ENCODE assay signal across 27 cellular contexts in the genomic region with DNA sequence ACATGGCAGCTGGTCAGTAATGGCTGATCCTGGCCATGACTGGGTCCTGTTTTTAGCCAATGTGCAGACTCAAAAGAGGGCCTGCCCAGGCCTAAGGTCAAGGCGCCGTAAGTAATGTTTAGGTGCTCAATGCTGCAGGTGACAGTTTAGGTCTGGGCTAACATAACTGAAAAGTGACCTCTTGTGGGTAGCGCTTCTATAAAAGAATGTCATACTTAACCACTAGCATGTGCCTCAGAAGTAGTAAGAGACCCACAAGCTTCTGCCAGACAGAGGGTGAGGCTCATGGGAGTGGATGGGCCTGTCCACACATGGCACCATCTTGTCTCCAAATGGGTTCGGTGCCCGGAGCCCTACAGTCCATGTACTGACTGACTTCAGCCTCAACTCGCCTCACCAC.
"Had no signal": no experiment of that assay in that cellular context is flagged by ENCODE, and none has a peak within 500 bp of the region (broad histone marks: within the 10 kb centered on the region; RNA-seq: fewer than 3 reads in every experiment).

No MANE protein-coding gene starts in this region.

- DNase-seq: activated B cell treated with CpG ODN at 0.5 μM for 24 hours; activated CD4-positive, alpha-beta T cell treated with anti-CD3 and anti-CD28 coated beads for 1 hour; activated CD4-positive, alpha-beta T cell treated with anti-CD3 and anti-CD28 coated beads, Interleukin-2, amount 10 ng/mL, durations not matched to agents 24 days and 14 days; activated CD4-positive, alpha-beta T cell treated with anti-CD3 and anti-CD28 coated beads, Interleukin-2, amount 50 U/mL, for 48 hours; activated CD8-positive, alpha-beta memory T cell treated with anti-CD3 and anti-CD28 coated beads for 24 hours; activated effector memory CD4-positive, alpha-beta T cell treated with anti-CD3 and anti-CD28 coated beads, Interleukin-2, amount 50 U/mL, for 16 hours; activated naive CD4-positive, alpha-beta T cell treated with Interleukin-2 at 50 U/mL for 16 hours; activated naive CD8-positive, alpha-beta T cell treated with anti-CD3 and anti-CD28 coated beads, Interleukin-2, amount 50 U/mL, for 24 hours; activated T-cell treated with anti-CD3 and anti-CD28 coated beads, Interleukin-2, amount 50 U/mL, for 4 hours; amniotic stem cell; body of pancreas; central memory CD4-positive, alpha-beta T cell; NCI-H1048; NCI-H1417 treated with DMSO at 0.1 percent for 48 hours; NCI-H1694; NCI-H2029 treated with DMSO at 0.1 percent for 48 hours; NCI-H345; NCI-H510A; NCI-H526 treated with DMSO at 0.1 percent for 48 hours; NCI-H82; NK-92 treated with Interleukin-12 subunit alpha and Interleukin-12 subunit beta, amount 100 ng/mL, for 24 hours; PC-3; SHP77 treated with DMSO at 0.1 percent for 48 hours; T-helper 17 cell; T-helper 9 cell had no signal

- ATAC-seq: activated naive CD4-positive, alpha-beta T cell treated with anti-CD3 and anti-CD28 coated beads, Interleukin-2, amount 50 U/mL, for 72 hours; activated naive CD8-positive, alpha-beta T cell treated with anti-CD3 and anti-CD28 coated beads, Interleukin-2, amount 50 U/mL, for 24 hours; activated T-cell treated with anti-CD3 and anti-CD28 coated beads, Interleukin-2, amount 50 U/mL, for 4 hours; body of pancreas; PC-3; T-helper 17 cell had no signal

- H3K27me3 ChIP-seq: ascending aorta, body of pancreas had no signal

- H3K27ac ChIP-seq: ascending aorta, body of pancreas had no signal

- H3K36me3 ChIP-seq: ascending aorta had no signal

- H3K9me3 ChIP-seq: ascending aorta, body of pancreas had no signal

- H3K4me3 ChIP-seq: ascending aorta, body of pancreas had no signal

- H3K4me1 ChIP-seq: ascending aorta had no signal
